ENCODE assay signal across 1 cellular context in the genomic region with DNA sequence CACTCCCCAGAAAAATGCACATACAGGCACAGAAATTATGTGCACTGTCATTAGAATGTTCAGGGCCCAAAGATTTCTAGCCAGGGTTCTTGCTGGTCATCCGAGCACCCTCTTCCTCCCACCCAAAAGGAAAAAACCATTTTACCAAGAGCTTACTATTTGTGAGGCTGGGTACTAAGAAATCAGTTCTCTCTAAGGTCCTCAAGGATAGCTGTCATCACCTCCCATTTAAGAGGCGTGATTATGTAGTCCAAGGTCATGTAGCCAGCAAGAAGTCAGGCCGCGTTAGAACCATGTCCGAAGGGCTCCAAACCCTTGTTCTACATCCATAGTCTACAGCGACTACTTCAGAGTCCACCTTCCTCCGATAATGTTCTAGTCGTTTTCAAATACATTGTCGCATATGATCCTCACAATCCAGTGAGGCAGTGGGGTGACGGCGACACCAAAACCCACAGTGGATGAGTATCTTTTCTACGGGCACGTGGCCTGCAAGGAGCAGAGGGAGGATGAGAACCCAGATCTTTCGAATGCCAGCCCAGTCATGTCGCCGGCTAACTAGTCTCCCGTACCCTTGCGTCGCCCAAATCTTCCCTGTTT.
TF ChIP-seq lines count a peak whose summit lies in the region.

No MANE protein-coding gene starts in this region.

TF ChIP-seq in K562, 482 proteins besides CTCF, POLR2A, EP300 and RAD21 (continues in another document):
- TF ChIP-seq C11orf30 (IDR thresholded peaks at IDR 0.05; ENCODE audit: low read depth) (no peak), ZNF3 (CRISPR knock-in tag; IDR thresholded peaks at IDR 0.05) (no peak), BCOR (IDR thresholded peaks at IDR 0.05) (no peak), LEF1 (IDR thresholded peaks at IDR 0.05) (no peak), ZNF589 (CRISPR knock-in tag; IDR thresholded peaks at IDR 0.05; ENCODE audit: low read depth) (no peak), SAP30 (IDR thresholded peaks at IDR 0.05; ENCODE audit: borderline replicate concordance, insufficient read depth, low read depth, low read length, poor library complexity, severe bottlenecking) (peak; percentile 12), RBM15 (IDR thresholded peaks at IDR 0.05; ENCODE audit: insufficient read depth, low read length) (no peak), MXD1 (CRISPR knock-in tag; IDR thresholded peaks at IDR 0.05; ENCODE audit: borderline replicate concordance, poor library complexity, severe bottlenecking) (no peak), KDM2B (CRISPR knock-in tag; IDR thresholded peaks at IDR 0.05) (no peak), FOXP1 (CRISPR knock-in tag; IDR thresholded peaks at IDR 0.05) (0 out of 2 replicates have a peak, but pooled peaks have one; percentile 10), TEAD4 (IDR thresholded peaks at IDR 0.05; ENCODE audit: low read length) (0 out of 2 replicates have a peak, but pooled peaks have one; percentile 3), TEAD4 (CRISPR knock-in tag; IDR thresholded peaks at IDR 0.05; ENCODE audit: borderline replicate concordance) (no peak), ZNF347 (CRISPR knock-in tag; IDR thresholded peaks at IDR 0.05; ENCODE audit: low read depth) (no peak), ZNF778 (CRISPR knock-in tag; IDR thresholded peaks at IDR 0.05) (no peak), HDAC1 (IDR thresholded peaks at IDR 0.05) (0 out of 4 replicates have a peak, but pooled peaks of 1 of the 2 experiments have one; percentile 15), KDM4B (IDR thresholded peaks at IDR 0.05; ENCODE audit: borderline replicate concordance in 2 of 2, low read depth in 1 of 2) (no peak), TARDBP (IDR thresholded peaks at IDR 0.05) (peak; percentile 55; the same call in 1 of the 2 replicates), EHMT2 (IDR thresholded peaks at IDR 0.05) (0 out of 2 replicates have a peak, but pooled peaks have one; percentile 36), KDM1A (IDR thresholded peaks at IDR 0.05) (0 out of 4 replicates have a peak, but pooled peaks of 1 of the 2 experiments have one; percentile 14), ZNF140 (CRISPR knock-in tag; IDR thresholded peaks at IDR 0.05) (no peak), ZNF184 (CRISPR knock-in tag; IDR thresholded peaks at IDR 0.05) (no peak), PHF20 (IDR thresholded peaks at IDR 0.05; ENCODE audit: partially characterized antibody) (no peak), HNRNPUL1 (IDR thresholded peaks at IDR 0.05; ENCODE audit: low read length) (0 out of 2 replicates have a peak, but pooled peaks have one; percentile 70), ATF1 (CRISPR knock-in tag; IDR thresholded peaks at IDR 0.05) (no peak), ATF1 (tag; IDR thresholded peaks at IDR 0.05) (no peak), RBM34 (IDR thresholded peaks at IDR 0.05; ENCODE audit: borderline replicate concordance, insufficient read depth, low read length) (no peak), RBM25 (IDR thresholded peaks at IDR 0.05; ENCODE audit: low read depth, low read length, severe bottlenecking) (no peak), FOXK1 (CRISPR knock-in tag; IDR thresholded peaks at IDR 0.05; ENCODE audit: borderline replicate concordance) (no peak), ZC3H8 (IDR thresholded peaks at IDR 0.05) (0 out of 2 replicates have a peak, but pooled peaks have one; percentile 11), ZNF280A (IDR thresholded peaks at IDR 0.05; ENCODE audit: low read depth, partially characterized antibody) (no peak), SMARCC2 (IDR thresholded peaks at IDR 0.05; ENCODE audit: low read depth) (0 out of 2 replicates have a peak, but pooled peaks have one; percentile 26), TBP (optimal IDR thresholded peaks at IDR 0.05; ENCODE audit: low read depth, low read length) (no peak), GATA2 (CRISPR knock-in tag; IDR thresholded peaks at IDR 0.05) (no peak; the same call in 1 of the 2 replicates), ZBTB5 (IDR thresholded peaks at IDR 0.05) (peak; percentile 91), POLR2H (tag; IDR thresholded peaks at IDR 0.05; ENCODE audit: low read depth) (no peak)
- TF ChIP-seq, protein P1, sequence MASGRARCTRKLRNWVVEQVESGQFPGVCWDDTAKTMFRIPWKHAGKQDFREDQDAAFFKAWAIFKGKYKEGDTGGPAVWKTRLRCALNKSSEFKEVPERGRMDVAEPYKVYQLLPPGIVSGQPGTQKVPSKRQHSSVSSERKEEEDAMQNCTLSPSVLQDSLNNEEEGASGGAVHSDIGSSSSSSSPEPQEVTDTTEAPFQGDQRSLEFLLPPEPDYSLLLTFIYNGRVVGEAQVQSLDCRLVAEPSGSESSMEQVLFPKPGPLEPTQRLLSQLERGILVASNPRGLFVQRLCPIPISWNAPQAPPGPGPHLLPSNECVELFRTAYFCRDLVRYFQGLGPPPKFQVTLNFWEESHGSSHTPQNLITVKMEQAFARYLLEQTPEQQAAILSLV (tag; IDR thresholded peaks at IDR 0.05), result no peak
- TF ChIP-seq, protein P2, sequence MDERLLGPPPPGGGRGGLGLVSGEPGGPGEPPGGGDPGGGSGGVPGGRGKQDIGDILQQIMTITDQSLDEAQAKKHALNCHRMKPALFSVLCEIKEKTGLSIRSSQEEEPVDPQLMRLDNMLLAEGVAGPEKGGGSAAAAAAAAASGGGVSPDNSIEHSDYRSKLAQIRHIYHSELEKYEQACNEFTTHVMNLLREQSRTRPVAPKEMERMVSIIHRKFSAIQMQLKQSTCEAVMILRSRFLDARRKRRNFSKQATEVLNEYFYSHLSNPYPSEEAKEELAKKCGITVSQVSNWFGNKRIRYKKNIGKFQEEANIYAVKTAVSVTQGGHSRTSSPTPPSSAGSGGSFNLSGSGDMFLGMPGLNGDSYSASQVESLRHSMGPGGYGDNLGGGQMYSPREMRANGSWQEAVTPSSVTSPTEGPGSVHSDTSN (CRISPR knock-in tag; IDR thresholded peaks at IDR 0.05; ENCODE audit: low read depth), result no peak
- TF ChIP-seq, protein P2 (tag; conservative IDR thresholded peaks at IDR 0.05; ENCODE audit: low read depth), result peak; percentile 47
- TF ChIP-seq, protein P3, sequence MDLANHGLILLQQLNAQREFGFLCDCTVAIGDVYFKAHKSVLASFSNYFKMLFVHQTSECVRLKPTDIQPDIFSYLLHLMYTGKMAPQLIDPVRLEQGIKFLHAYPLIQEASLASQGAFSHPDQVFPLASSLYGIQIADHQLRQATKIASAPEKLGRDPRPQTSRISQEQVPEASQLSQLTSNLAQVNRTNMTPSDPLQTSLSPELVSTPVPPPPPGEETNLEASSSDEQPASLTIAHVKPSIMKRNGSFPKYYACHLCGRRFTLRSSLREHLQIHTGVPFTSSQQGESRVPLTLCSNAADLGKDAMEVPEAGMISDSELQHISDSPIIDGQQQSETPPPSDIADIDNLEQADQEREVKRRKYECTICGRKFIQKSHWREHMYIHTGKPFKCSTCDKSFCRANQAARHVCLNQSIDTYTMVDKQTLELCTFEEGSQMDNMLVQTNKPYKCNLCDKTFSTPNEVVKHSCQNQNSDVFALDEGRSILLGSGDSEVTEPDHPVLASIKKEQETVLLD (IDR thresholded peaks at IDR 0.05), result no peak
- TF ChIP-seq, protein P4, sequence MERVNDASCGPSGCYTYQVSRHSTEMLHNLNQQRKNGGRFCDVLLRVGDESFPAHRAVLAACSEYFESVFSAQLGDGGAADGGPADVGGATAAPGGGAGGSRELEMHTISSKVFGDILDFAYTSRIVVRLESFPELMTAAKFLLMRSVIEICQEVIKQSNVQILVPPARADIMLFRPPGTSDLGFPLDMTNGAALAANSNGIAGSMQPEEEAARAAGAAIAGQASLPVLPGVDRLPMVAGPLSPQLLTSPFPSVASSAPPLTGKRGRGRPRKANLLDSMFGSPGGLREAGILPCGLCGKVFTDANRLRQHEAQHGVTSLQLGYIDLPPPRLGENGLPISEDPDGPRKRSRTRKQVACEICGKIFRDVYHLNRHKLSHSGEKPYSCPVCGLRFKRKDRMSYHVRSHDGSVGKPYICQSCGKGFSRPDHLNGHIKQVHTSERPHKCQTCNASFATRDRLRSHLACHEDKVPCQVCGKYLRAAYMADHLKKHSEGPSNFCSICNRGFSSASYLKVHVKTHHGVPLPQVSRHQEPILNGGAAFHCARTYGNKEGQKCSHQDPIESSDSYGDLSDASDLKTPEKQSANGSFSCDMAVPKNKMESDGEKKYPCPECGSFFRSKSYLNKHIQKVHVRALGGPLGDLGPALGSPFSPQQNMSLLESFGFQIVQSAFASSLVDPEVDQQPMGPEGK (CRISPR knock-in tag; IDR thresholded peaks at IDR 0.05; ENCODE audit: borderline replicate concordance), result no peak
- TF ChIP-seq, protein P5, sequence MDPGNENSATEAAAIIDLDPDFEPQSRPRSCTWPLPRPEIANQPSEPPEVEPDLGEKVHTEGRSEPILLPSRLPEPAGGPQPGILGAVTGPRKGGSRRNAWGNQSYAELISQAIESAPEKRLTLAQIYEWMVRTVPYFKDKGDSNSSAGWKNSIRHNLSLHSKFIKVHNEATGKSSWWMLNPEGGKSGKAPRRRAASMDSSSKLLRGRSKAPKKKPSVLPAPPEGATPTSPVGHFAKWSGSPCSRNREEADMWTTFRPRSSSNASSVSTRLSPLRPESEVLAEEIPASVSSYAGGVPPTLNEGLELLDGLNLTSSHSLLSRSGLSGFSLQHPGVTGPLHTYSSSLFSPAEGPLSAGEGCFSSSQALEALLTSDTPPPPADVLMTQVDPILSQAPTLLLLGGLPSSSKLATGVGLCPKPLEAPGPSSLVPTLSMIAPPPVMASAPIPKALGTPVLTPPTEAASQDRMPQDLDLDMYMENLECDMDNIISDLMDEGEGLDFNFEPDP (CRISPR knock-in tag; IDR thresholded peaks at IDR 0.05), result no peak
- TF ChIP-seq, protein P6, sequence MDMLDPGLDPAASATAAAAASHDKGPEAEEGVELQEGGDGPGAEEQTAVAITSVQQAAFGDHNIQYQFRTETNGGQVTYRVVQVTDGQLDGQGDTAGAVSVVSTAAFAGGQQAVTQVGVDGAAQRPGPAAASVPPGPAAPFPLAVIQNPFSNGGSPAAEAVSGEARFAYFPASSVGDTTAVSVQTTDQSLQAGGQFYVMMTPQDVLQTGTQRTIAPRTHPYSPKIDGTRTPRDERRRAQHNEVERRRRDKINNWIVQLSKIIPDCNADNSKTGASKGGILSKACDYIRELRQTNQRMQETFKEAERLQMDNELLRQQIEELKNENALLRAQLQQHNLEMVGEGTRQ (CRISPR knock-in tag; IDR thresholded peaks at IDR 0.05), result peak; percentile 70
